In genomic region chr4:152820073-152820472, GRCh38 we compare ENCODE assay signal across 26 cellular contexts. TPM values are rescaled to one million over a fixed set of nuclear protein-coding genes. Genes with fewer than 3 reads are reported as not detected.
"Had no signal": no experiment of that assay in that cellular context is flagged by ENCODE, and none has a peak within 500 bp of the region (broad histone marks: within the 10 kb centered on the region; RNA-seq: fewer than 3 reads in every experiment).

No MANE protein-coding gene starts in this region.

- H3K4me2 ChIP-seq: smooth muscle cell had no signal

- ATAC-seq: activated T-cell treated with anti-CD3 and anti-CD28 coated beads, Interleukin-2, amount 50 U/mL, for 4 hours; gastrocnemius medialis; left lobe of liver; natural killer cell treated with Interleukin-12 subunit alpha and Interleukin-12 subunit beta and Interleukin-15 and Interleukin-18, amount 100 ng/mL, for 72 hours; sciatic nerve; stimulated activated naive CD8-positive, alpha-beta T cell treated with anti-CD3 and anti-CD28 coated beads, Interleukin-15, amount 100 ng/mL, for 72 hours had no signal

- H3K4me1 ChIP-seq: ascending aorta, breast epithelium, parathyroid adenoma, suprapubic skin, uterus had no signal

- H3K27me3 ChIP-seq: ascending aorta, breast epithelium, gastrocnemius medialis, heart left ventricle, suprapubic skin, transverse colon, uterus had no signal

- DNase-seq: activated CD4-positive, alpha-beta T cell treated with anti-CD3 and anti-CD28 coated beads, Interleukin-2, amount 50 U/mL, for 1 hour; activated CD4-positive, CD25-positive, alpha-beta regulatory T cell treated with anti-CD3 and anti-CD28 coated beads, Interleukin-2, amount 50 U/mL, for 72 hours; activated CD8-positive, alpha-beta memory T cell treated with anti-CD3 and anti-CD28 coated beads, Interleukin-2, amount 50 U/mL, for 4 hours; activated effector memory CD4-positive, alpha-beta T cell treated with Interleukin-2 at 50 U/mL for 16 hours; activated naive CD4-positive, alpha-beta T cell treated with anti-CD3 and anti-CD28 coated beads, Interleukin-2, amount 10 ng/mL, durations not matched to agents 7 days and 5 days; activated T-cell treated with anti-CD3 and anti-CD28 coated beads, Interleukin-2, amount 50 U/mL, for 4 hours; cerebellar nuclear complex; effector memory CD4-positive, alpha-beta T cell; gastrocnemius medialis; heart left ventricle; kidney; stimulated activated CD4-positive, alpha-beta T cell treated with anti-CD3 and anti-CD28 coated beads, Interleukin-4, amount 100 ng/mL, for 1 hour; stimulated activated naive CD8-positive, alpha-beta T cell treated with anti-CD3 and anti-CD28 coated beads, Interleukin-15, amount 100 ng/mL, for 72 hours; T1000; transverse colon; uterus had no signal

- H2AFZ ChIP-seq: parathyroid adenoma had no signal

- H3K9ac ChIP-seq: parathyroid adenoma had no signal

- H3K36me3 ChIP-seq: breast epithelium, gastrocnemius medialis, uterus had no signal

- H3K27ac ChIP-seq: ascending aorta, breast epithelium, epithelial cell of prostate, gastrocnemius medialis, heart left ventricle, parathyroid adenoma, suprapubic skin, transverse colon, uterus had no signal

- H3K9me3 ChIP-seq: breast epithelium, gastrocnemius medialis, suprapubic skin, transverse colon, uterus had no signal

- FAIRE-seq: kidney had no signal

- H3K4me3 ChIP-seq: ascending aorta, breast epithelium, gastrocnemius medialis, heart left ventricle, lung, smooth muscle cell, suprapubic skin, transverse colon, uterus had no signal

RNA-seq across cellular contexts. Expression of gene TIGD4, which starts 40.5 kb away (rescaled TPM):
- total RNA-seq: ascending aorta had no signal
